ENCODE assay signal across 15 cellular contexts in the genomic region with DNA sequence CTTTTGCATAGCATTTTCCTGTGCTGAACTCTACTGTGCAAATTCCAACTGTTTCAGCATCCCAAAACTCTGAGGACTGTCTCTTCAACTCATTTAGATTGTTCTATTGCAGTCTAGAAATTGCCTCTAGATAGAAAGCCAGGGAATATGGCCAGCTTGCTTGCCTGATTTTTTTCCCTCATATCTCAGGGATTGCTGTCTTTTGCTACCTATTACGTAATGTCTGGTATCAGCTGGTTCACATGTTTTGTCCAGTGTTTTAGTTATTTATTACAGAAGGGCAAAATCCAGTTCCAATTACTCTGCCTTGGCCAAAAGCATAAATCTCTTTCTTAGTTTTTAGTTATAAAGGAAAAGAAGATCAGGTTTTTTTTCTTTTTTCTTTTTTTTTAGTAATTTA.
A peak's percentile ranks its signal among the peaks of the same experiment; 100 is the strongest.
DNase-seq lines count a peak whose midpoint lies in the region; ATAC-seq lines count a peak whose summit lies in the region.
"Had no signal": no experiment of that assay in that cellular context is flagged by ENCODE, and none has a peak within 500 bp of the region (broad histone marks: within the 10 kb centered on the region; RNA-seq: fewer than 3 reads in every experiment).

No MANE protein-coding gene starts in this region.

- DNase-seq in AG08396 (ENCODE audit: low spot score): peak; percentile 16
- DNase-seq in LHCN-M2 (ENCODE audit: low read depth): peak; percentile 15
- DNase-seq in fibroblast of gingiva (ENCODE audit: low read depth): peak; percentile 48
- peak; percentile 51 for DNase-seq in left lobe of liver (ENCODE audit: low spot score)
- no peak for DNase-seq in activated CD4-positive, CD25-positive, alpha-beta regulatory T cell treated with anti-CD3 and anti-CD28 coated beads, Interleukin-2, amount 50 U/mL, for 72 hours
- DNase-seq in COR-L47 (lab: John Stamatoyannopoulos, UW): no peak
- DNase-seq in NCI-H2227 treated with DMSO at 0.1 percent for 48 hours (lab: John Stamatoyannopoulos, UW): no peak
- DNase-seq: activated gamma-delta T cell treated with Interleukin-2 at 50 U/mL for 16 hours; CD8-positive, alpha-beta memory T cell; foreskin keratinocyte; naive thymus-derived CD8-positive, alpha-beta T cell; NCI-H1436 treated with DMSO at 0.1 percent for 48 hours; T-helper 17 cell had no signal

- ATAC-seq in left lobe of liver (peak; percentile 94), GM19397 (IDR thresholded peaks at IDR 0.05; ENCODE audit: unreplicated experiment) (no peak)
- ATAC-seq: activated CD4-positive, CD25-positive, alpha-beta regulatory T cell treated with anti-CD3 and anti-CD28 coated beads, Interleukin-2, amount 50 U/mL, for 24 hours; foreskin keratinocyte; naive thymus-derived CD8-positive, alpha-beta T cell; T-helper 17 cell had no signal

Comparison
In these comparisons a context has a peak if more than half of its experiments do, and no peak if none do; other contexts are left out.
1. DNase-seq: peak in AG08396 (single experiment), LHCN-M2 (single experiment), fibroblast of gingiva (single experiment) and left lobe of liver (single experiment); none in activated CD4-positive, CD25-positive, alpha-beta regulatory T cell treated with anti-CD3 and anti-CD28 coated beads, Interleukin-2, amount 50 U/mL, for 72 hours (single experiment), COR-L47 (single experiment) and NCI-H2227 treated with DMSO at 0.1 percent for 48 hours (single experiment).